ENCODE assay signal across 13 cellular contexts in the genomic region with DNA sequence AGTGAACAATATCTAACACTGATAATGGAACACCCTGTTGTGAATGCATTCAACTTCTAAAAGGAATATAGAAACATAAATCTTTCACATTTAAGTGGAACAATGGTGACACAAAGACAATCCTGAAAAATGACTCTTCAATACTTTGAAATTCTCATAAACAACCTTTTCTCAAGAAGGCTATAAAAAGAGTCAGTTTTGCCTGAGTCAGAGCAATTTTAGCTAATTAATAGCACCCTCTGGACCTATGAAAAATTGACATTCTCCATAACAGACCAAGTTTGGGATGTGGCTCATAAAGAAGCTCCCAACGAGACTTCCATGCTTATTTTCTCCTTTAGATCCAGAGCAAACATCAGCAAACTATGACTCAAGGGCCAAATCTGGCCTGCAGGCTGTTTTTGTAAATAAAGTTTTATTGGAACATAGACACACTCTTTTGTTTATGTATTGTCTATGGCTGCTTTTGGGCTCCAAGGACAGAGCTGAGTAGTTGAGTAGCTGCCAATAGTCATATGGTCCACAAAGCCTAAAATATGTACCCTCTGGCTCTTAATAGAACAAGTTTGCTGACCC.
DNase-seq lines count a peak whose midpoint lies in the region; ATAC-seq and TF ChIP-seq lines count a peak whose summit lies in the region.
"Had no signal": no experiment of that assay in that cellular context is flagged by ENCODE, and none has a peak within 500 bp of the region (broad histone marks: within the 10 kb centered on the region; RNA-seq: fewer than 3 reads in every experiment).

No MANE protein-coding gene starts in this region.

- intact Hi-C loops in CD4-positive, alpha-beta memory T cell (cut with micrococcal nuclease), result no loop called here
- intact Hi-C loops in naive thymus-derived CD4-positive, alpha-beta T cell (cut with micrococcal nuclease), result loop anchor here (1.0 to 5.0 kb wide), 5 partner anchors 8 to 152 kb away; partner anchors contain the start of gene CCDC82 (in 2 of the 2)
- intact Hi-C loops in heart right ventricle (cut with DNase I) (no loop called here), left ventricle myocardium inferior (cut with micrococcal nuclease) (no loop called here)

- peaks cover 9 to 13% of the 10 kb centered on the region in 2 donors for H3K36me3 Mint-ChIP-seq in CD4-positive, alpha-beta memory T cell
- H3K36me3 Mint-ChIP-seq in activated naive CD4-positive, alpha-beta T cell treated with anti-CD3 and anti-CD28 coated beads, Interleukin-2, amount 50 U/mL, for 72 hours, result peaks cover 0 to 28% of the 10 kb centered on the region in 2 donors
- H3K36me3 Mint-ChIP-seq in naive thymus-derived CD4-positive, alpha-beta T cell, result peaks cover 3 to 28% (median 21%) of the 10 kb centered on the region in 5 donors
- H3K36me3 Mint-ChIP-seq: WTC11 had no signal

- peak overlapping the region in 6 of 7 donors; percentile 19 to 42 (median 38) for H3K27ac Mint-ChIP-seq in CD4-positive, alpha-beta memory T cell
- H3K27ac Mint-ChIP-seq in activated naive CD4-positive, alpha-beta T cell treated with anti-CD3 and anti-CD28 coated beads, Interleukin-2, amount 50 U/mL, for 72 hours, result peak overlapping the region; percentile 97 to 99
- H3K27ac Mint-ChIP-seq in naive thymus-derived CD4-positive, alpha-beta T cell, result peak overlapping the region in 7 of 9 donors; percentile 40 to 94 (median 78)
- H3K27ac Mint-ChIP-seq: endodermal cell, WTC11 had no signal

- H3K4me3 Mint-ChIP-seq in CD4-positive, alpha-beta memory T cell, result peak overlapping the region in 1 of 8 donors; percentile 6
- peak overlapping the region in 6 of 10 donors; percentile 9 to 70 (median 56) for H3K4me3 Mint-ChIP-seq in naive thymus-derived CD4-positive, alpha-beta T cell
- H3K4me3 Mint-ChIP-seq: endodermal cell, WTC11 had no signal

- H3K36me3 ChIP-seq in CD4-positive, alpha-beta memory T cell (ENCODE audit: insufficient read depth, low read length), result no peaks in the 10 kb centered on the region
- peaks cover 0 to 6% (median 0%) of the 10 kb centered on the region in 3 experiments for H3K36me3 ChIP-seq in naive thymus-derived CD4-positive, alpha-beta T cell (ENCODE audit: control insufficient read depth in 2 of 3, insufficient read depth in 3 of 3, low read length in 3 of 3)
- H3K36me3 ChIP-seq in heart right ventricle (no peaks in the 10 kb centered on the region), left ventricle myocardium inferior (no peaks in the 10 kb centered on the region)

- H3K4me1 ChIP-seq in CD4-positive, alpha-beta memory T cell (ENCODE audit: insufficient read depth, low read length), result peaks cover 31% of the 10 kb centered on the region
- peaks cover 0 to 54% of the 10 kb centered on the region in 2 donors for H3K4me1 ChIP-seq in naive thymus-derived CD4-positive, alpha-beta T cell (ENCODE audit: control insufficient read depth in 2 of 2, insufficient read depth in 2 of 2, low read length in 2 of 2)
- peaks cover 0 to 38% (median 12%) of the 10 kb centered on the region in 9 donors for H3K4me1 ChIP-seq in heart right ventricle
- peaks cover 36% of the 10 kb centered on the region for H3K4me1 ChIP-seq in left ventricle myocardium inferior

- no peak overlapping the region for H3K27ac ChIP-seq in CD4-positive, alpha-beta memory T cell (ENCODE audit: low read depth, low read length)
- no peak overlapping the region for H3K27ac ChIP-seq in naive thymus-derived CD4-positive, alpha-beta T cell (ENCODE audit: low read depth, low read length)
- H3K27ac ChIP-seq in heart right ventricle (no peak overlapping the region), left ventricle myocardium inferior (replicated peaks) (no peak overlapping the region)

- no peaks in the 10 kb centered on the region for H3K9me3 ChIP-seq in CD4-positive, alpha-beta memory T cell (ENCODE audit: control insufficient read depth in 1 of 2, low read length in 2 of 2)
- H3K9me3 ChIP-seq in naive thymus-derived CD4-positive, alpha-beta T cell (ENCODE audit: control insufficient read depth in 2 of 3, low read length in 3 of 3), result no peaks in the 10 kb centered on the region
- H3K9me3 ChIP-seq in heart right ventricle (no peaks in the 10 kb centered on the region), left ventricle myocardium inferior (replicated peaks) (no peaks in the 10 kb centered on the region)

- H3K4me3 ChIP-seq in CD4-positive, alpha-beta memory T cell (ENCODE audit: low read length in 2 of 2), result no peak overlapping the region
- H3K4me3 ChIP-seq in naive thymus-derived CD4-positive, alpha-beta T cell (ENCODE audit: low read length), result no peak overlapping the region
- H3K4me3 ChIP-seq in heart right ventricle, result no peak overlapping the region
- H3K4me3 ChIP-seq in left ventricle myocardium inferior, result no peak overlapping the region

- ATAC-seq in GM18868 (IDR thresholded peaks at IDR 0.05; ENCODE audit: unreplicated experiment) (peak; percentile 4), heart right ventricle (no peak)
- peak in 1 of 2 donors; percentile 19 for ATAC-seq in activated naive CD4-positive, alpha-beta T cell treated with anti-CD3 and anti-CD28 coated beads, Interleukin-2, amount 50 U/mL, for 72 hours
- no peak for ATAC-seq in naive thymus-derived CD4-positive, alpha-beta T cell
- ATAC-seq: SK-N-SH treated with all-trans-retinoic acid at 6 μM for 48 hours, WTC11 had no signal

- H3K27me3 Mint-ChIP-seq in CD4-positive, alpha-beta memory T cell, result no peaks in the 10 kb centered on the region
- no peaks in the 10 kb centered on the region for H3K27me3 Mint-ChIP-seq in naive thymus-derived CD4-positive, alpha-beta T cell

- no peaks in the 10 kb centered on the region for H3K27me3 ChIP-seq in CD4-positive, alpha-beta memory T cell (ENCODE audit: insufficient read depth, low read length)
- H3K27me3 ChIP-seq in naive thymus-derived CD4-positive, alpha-beta T cell (ENCODE audit: control insufficient read depth in 2 of 2, insufficient read depth in 2 of 2, low read length in 2 of 2), result no peaks in the 10 kb centered on the region
- H3K27me3 ChIP-seq in heart right ventricle (no peaks in the 10 kb centered on the region), left ventricle myocardium inferior (ENCODE audit: low read depth) (no peaks in the 10 kb centered on the region)

- CTCF ChIA-PET in CD4-positive, alpha-beta memory T cell (lab: Charles Lee; ENCODE audit: partially characterized antibody), result interaction anchor here (0.8 to 1.8 kb wide), 2 partner anchors 10 to 180 kb away, joined by 3 to 6 read pairs; no protein-coding TSS in a partner anchor
- CTCF ChIA-PET in naive thymus-derived CD4-positive, alpha-beta T cell (lab: Charles Lee), result interaction anchor here (0.8 to 3.8 kb wide), 2 partner anchors 16 to 108 kb away, joined by 3 to 21 read pairs; partner anchors contain the start of gene MAML2

- TF ChIP-seq CTCF in heart right ventricle (IDR thresholded peaks at IDR 0.05) (no peak), left ventricle myocardium inferior (IDR thresholded peaks at IDR 0.05; ENCODE audit: borderline replicate concordance) (no peak)

- H3K4me1 Mint-ChIP-seq in CD4-positive, alpha-beta memory T cell, result peaks cover 28 to 49% (median 37%) of the 10 kb centered on the region in 4 donors
- H3K4me1 Mint-ChIP-seq in naive thymus-derived CD4-positive, alpha-beta T cell, result peaks cover 24 to 46% (median 31%) of the 10 kb centered on the region in 7 donors

- no peaks in the 10 kb centered on the region for H3K9me3 Mint-ChIP-seq in CD4-positive, alpha-beta memory T cell
- H3K9me3 Mint-ChIP-seq in activated naive CD4-positive, alpha-beta T cell treated with anti-CD3 and anti-CD28 coated beads, Interleukin-2, amount 50 U/mL, for 72 hours, result peaks cover 0 to 3% of the 10 kb centered on the region in 2 donors
- H3K9me3 Mint-ChIP-seq in naive thymus-derived CD4-positive, alpha-beta T cell, result peaks cover 0 to 1% (median 0%) of the 10 kb centered on the region in 11 donors
- H3K9me3 Mint-ChIP-seq: WTC11 had no signal

- POLR2A ChIA-PET in CD4-positive, alpha-beta memory T cell (lab: Charles Lee; ENCODE audit: partially characterized antibody), result interaction anchor here (1.0 to 1.8 kb wide), 3 partner anchors 24 to 221 kb away, joined by 3 to 4 read pairs (median 3); no protein-coding TSS in a partner anchor
- POLR2A ChIA-PET in naive thymus-derived CD4-positive, alpha-beta T cell (lab: Charles Lee), result interaction anchor here (1.1 to 1.7 kb wide), 3 partner anchors 10 to 66 kb away, joined by 3 to 4 read pairs (median 3); no protein-coding TSS in a partner anchor

- DNase-seq in CD4-positive, alpha-beta memory T cell, result no peak
- DNase-seq in activated naive CD4-positive, alpha-beta T cell treated with anti-CD3 and anti-CD28 coated beads, Interleukin-2, amount 50 U/mL, for 72 hours (ENCODE audit: low spot score in 2 of 2), result no peak
- DNase-seq in naive thymus-derived CD4-positive, alpha-beta T cell, result no peak
- no peak for DNase-seq in heart right ventricle
- DNase-seq in DMS53 (lab: John Stamatoyannopoulos, UW), result no peak
- no peak for DNase-seq in activated CD8-positive, alpha-beta memory T cell treated with anti-CD3 and anti-CD28 coated beads, Interleukin-2, amount 50 U/mL, for 48 hours
- no peak for DNase-seq in left ventricle myocardium inferior
- DNase-seq: activated effector memory CD4-positive, alpha-beta T cell treated with Interleukin-2 at 50 U/mL for 16 hours; caudate nucleus; endodermal cell had no signal

- 93 to 100% methylated on average over 1 of the region's 1 CpG for WGBS in heart right ventricle, 2 donors

Comparison
In these comparisons a context has a peak if more than half of its experiments do, and no peak if none do; other contexts are left out.
1. H3K27ac Mint-ChIP-seq: peak in every context shown above with its lines; median percentile 98 in activated naive CD4-positive, alpha-beta T cell treated with anti-CD3 and anti-CD28 coated beads, Interleukin-2, amount 50 U/mL, for 72 hours; 78 in naive thymus-derived CD4-positive, alpha-beta T cell; 38 in CD4-positive, alpha-beta memory T cell.
2. intact Hi-C loops: an anchor here in naive thymus-derived CD4-positive, alpha-beta T cell (1.0 to 5.0 kb wide); none called in CD4-positive, alpha-beta memory T cell, heart right ventricle and left ventricle myocardium inferior.